ENCODE assay signal across 21 cellular contexts in the genomic region with DNA sequence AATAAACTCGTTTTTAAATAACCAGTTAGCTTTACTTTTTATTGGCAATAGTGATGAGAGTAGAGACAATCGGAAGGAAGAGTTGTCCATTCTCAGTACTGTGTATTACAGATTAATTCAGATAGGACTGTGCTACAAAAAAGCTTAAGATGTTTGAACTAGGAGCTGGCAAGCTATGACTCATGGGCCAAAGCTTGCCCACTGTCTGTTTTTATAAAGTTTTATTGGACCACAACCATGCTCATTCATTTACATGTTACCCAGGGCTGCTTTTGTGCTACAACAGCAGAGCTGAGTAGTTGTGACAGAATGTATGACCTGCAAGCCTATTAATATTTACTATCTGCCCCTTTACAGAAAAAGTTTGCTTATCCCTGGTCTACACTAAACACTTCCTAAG. TPM values are rescaled to one million over a fixed set of nuclear protein-coding genes. Genes with fewer than 3 reads are reported as not detected.
DNase-seq lines count a peak whose midpoint lies in the region; ATAC-seq and TF ChIP-seq lines count a peak whose summit lies in the region.
"Had no signal": no experiment of that assay in that cellular context is flagged by ENCODE, and none has a peak within 500 bp of the region (broad histone marks: within the 10 kb centered on the region; RNA-seq: fewer than 3 reads in every experiment).

No MANE protein-coding gene starts in this region.

- peak overlapping the region; percentile 59 for H3K27ac ChIP-seq in HL-60 (replicated peaks)
- H3K27ac ChIP-seq: esophagus squamous epithelium had no signal

- in situ Hi-C loops in Caki2 (cut with HindIII; ENCODE audit: low pct_unique_long_range_greater_than_20kb, low sequenced_read_pairs): no loop called here

- ATAC-seq in GM19328 (IDR thresholded peaks at IDR 0.05; ENCODE audit: unreplicated experiment): no peak
- ATAC-seq in HG03196 (IDR thresholded peaks at IDR 0.05; ENCODE audit: unreplicated experiment): no peak
- ATAC-seq: activated T-cell treated with anti-CD3 and anti-CD28 coated beads, Interleukin-2, amount 50 U/mL, for 4 hours; WTC11 had no signal

- DNase-seq in Caki2 (ENCODE audit: low read depth): peak; percentile 30
- no peak for DNase-seq in HL-60 (ENCODE audit: low read depth in 1 of 2, low spot score in 1 of 2)
- DNase-seq in RPMI7951 (ENCODE audit: low read depth): peak; percentile 24
- DNase-seq in fibroblast of mammary gland (ENCODE audit: low read depth): peak; percentile 43
- DNase-seq in cerebellar cortex (ENCODE audit: low spot score): no peak
- no peak for DNase-seq in NK-92 (lab: John Stamatoyannopoulos, UW; ENCODE audit: unreplicated experiment)
- DNase-seq: activated CD4-positive, alpha-beta memory T cell treated with anti-CD3 and anti-CD28 coated beads, Interleukin-2, amount 10 ng/mL, durations not matched to agents 7 days and 5 days; activated naive CD4-positive, alpha-beta T cell treated with anti-CD3 and anti-CD28 coated beads, Interleukin-2, amount 50 U/mL, for 16 hours; activated T-cell treated with anti-CD3 and anti-CD28 coated beads, Interleukin-2, amount 50 U/mL, for 4 hours; AML-193; Calu3; effector CD8-positive, alpha-beta T cell; esophagus squamous epithelium; kidney glomerular epithelial cell; NCI-H1436; OCI-M1; retina; stimulated activated CD4-positive, alpha-beta T cell treated with anti-CD3 and anti-CD28 coated beads, Interleukin-12 subunit alpha, Interleukin-12 subunit beta, amount 100 ng/mL, for 4 hours had no signal

- H3K27me3 ChIP-seq in HL-60 (ENCODE audit: insufficient read depth, poor library complexity, severe bottlenecking): no peaks in the 10 kb centered on the region
- H3K27me3 ChIP-seq: esophagus squamous epithelium had no signal

- H3K4me3 ChIP-seq in HL-60 (replicated peaks; ENCODE audit: insufficient read depth, low read length) (no peak overlapping the region), fibroblast of mammary gland (ENCODE audit: control insufficient read depth, low read depth, low read length) (no peak overlapping the region)
- H3K4me3 ChIP-seq: esophagus squamous epithelium had no signal

- TF ChIP-seq CTCF in HL-60 (IDR thresholded peaks at IDR 0.05; ENCODE audit: insufficient read depth, low read length): no peak
- no peak for TF ChIP-seq CTCF in fibroblast of mammary gland (conservative IDR thresholded peaks at IDR 0.05; ENCODE audit: control insufficient read depth, insufficient read depth, low read depth, low read length)

RNA-seq across cellular contexts. Expression of gene GNS, which starts 19.4 kb away (rescaled TPM):
- total RNA-seq in Caki2 (2014; rRNA removed; shearing (Covaris generic); ENCODE audit: low replicate concordance): 133 and 134 TPM in 2 replicates
- 59.0 and 62.5 TPM in 2 replicates for total RNA-seq in RPMI7951 (2014; rRNA removed; shearing (Covaris generic))

Comparison
In these comparisons a context has a peak if more than half of its experiments do, and no peak if none do; other contexts are left out.
1. DNase-seq: peak in Caki2 (single experiment), RPMI7951 (single experiment) and fibroblast of mammary gland (single experiment); none in HL-60 (0 of 2), cerebellar cortex (single experiment) and NK-92 (single experiment).